In the genomic region with DNA sequence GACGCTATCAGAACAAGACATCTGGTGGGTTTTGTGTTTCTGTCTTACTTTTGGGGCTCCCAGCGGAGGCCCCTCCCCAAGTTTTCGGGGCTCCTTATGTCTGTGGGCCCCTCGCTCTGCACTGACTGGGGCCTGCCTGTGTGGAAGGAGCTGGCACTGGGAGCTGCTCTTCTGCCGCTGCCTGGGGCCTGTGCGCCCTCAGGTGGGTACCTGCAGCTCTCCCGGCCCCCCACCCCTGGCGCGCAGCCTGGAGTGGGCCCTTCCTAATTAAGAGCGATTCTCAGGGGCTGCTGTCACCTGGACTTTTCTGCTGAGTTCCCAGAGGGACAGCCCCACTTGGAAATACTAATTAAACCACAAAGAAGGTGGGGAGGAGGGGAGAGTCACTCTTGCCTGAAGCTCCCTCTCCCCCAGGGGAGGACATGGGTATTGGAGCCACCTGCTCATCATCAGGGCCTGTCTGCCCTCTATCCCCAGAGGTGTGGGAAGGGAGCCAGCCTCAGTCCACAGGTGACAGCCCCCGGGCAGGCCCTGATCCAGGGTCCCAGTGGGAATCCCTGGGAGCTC, we compare ENCODE assay signal across 1 cellular context.
TF ChIP-seq lines count a peak whose summit lies in the region.

No MANE protein-coding gene starts in this region.

TF ChIP-seq in GM23338, 12 proteins besides CTCF, POLR2A, EP300 and RAD21 (continued from another document):
- TF ChIP-seq, protein P1, sequence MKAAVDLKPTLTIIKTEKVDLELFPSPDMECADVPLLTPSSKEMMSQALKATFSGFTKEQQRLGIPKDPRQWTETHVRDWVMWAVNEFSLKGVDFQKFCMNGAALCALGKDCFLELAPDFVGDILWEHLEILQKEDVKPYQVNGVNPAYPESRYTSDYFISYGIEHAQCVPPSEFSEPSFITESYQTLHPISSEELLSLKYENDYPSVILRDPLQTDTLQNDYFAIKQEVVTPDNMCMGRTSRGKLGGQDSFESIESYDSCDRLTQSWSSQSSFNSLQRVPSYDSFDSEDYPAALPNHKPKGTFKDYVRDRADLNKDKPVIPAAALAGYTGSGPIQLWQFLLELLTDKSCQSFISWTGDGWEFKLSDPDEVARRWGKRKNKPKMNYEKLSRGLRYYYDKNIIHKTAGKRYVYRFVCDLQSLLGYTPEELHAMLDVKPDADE (IDR thresholded peaks at IDR 0.05), result no peak
- TF ChIP-seq REST (IDR thresholded peaks at IDR 0.05; ENCODE audit: unreplicated experiment), result no peak
